Comparison of ENCODE assay signal across 2 cellular contexts in the genomic region with DNA sequence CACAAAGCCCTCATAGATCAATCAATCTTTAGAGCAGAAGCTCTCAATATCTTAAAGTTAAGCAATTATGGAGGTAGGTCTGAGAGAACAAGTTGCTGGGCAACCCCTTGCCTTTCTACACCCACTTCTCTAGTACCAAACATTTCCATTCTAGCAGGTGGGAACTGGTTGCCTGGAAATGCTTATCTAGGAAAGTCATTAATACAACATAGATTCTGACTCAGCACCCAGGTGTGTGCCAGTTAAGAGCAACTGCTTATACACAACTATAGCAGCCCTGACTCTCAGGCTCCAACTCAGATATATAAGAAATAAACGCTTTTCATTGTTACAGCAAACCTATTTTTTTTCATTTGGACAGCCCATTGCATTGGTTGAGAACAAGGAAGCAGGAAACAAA.
TF ChIP-seq lines count a peak whose summit lies in the region.

No MANE protein-coding gene starts in this region.

TF ChIP-seq in HepG2, 621 proteins besides CTCF, POLR2A, EP300 and RAD21:
- TF ChIP-seq TOPORS (CRISPR knock-in tag; IDR thresholded peaks at IDR 0.05) (0 out of 2 replicates have a peak, but pooled peaks have one; percentile 19), SOX6 (IDR thresholded peaks at IDR 0.05) (no peak), SOX6 (CRISPR knock-in tag; IDR thresholded peaks at IDR 0.05) (peak; percentile 22; the same call in 1 of the 2 replicates), ZBTB7A (CRISPR knock-in tag; IDR thresholded peaks at IDR 0.05) (no peak), MAFK (conservative IDR thresholded peaks at IDR 0.05 in 1 of 2, IDR thresholded peaks at IDR 0.05 in 1 of 2; ENCODE audit: low read length in 2 of 2) (0 out of 4 replicates have a peak, but pooled peaks of 1 of the 2 experiments have one; percentile 7), ZBTB3 (CRISPR knock-in tag; IDR thresholded peaks at IDR 0.05; ENCODE audit: borderline replicate concordance, low read depth) (no peak), NR2F2 (IDR thresholded peaks at IDR 0.05; ENCODE audit: borderline replicate concordance, low read depth) (no peak)
- TF ChIP-seq, protein P1, sequence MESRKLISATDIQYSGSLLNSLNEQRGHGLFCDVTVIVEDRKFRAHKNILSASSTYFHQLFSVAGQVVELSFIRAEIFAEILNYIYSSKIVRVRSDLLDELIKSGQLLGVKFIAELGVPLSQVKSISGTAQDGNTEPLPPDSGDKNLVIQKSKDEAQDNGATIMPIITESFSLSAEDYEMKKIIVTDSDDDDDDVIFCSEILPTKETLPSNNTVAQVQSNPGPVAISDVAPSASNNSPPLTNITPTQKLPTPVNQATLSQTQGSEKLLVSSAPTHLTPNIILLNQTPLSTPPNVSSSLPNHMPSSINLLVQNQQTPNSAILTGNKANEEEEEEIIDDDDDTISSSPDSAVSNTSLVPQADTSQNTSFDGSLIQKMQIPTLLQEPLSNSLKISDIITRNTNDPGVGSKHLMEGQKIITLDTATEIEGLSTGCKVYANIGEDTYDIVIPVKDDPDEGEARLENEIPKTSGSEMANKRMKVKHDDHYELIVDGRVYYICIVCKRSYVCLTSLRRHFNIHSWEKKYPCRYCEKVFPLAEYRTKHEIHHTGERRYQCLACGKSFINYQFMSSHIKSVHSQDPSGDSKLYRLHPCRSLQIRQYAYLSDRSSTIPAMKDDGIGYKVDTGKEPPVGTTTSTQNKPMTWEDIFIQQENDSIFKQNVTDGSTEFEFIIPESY (CRISPR knock-in tag; IDR thresholded peaks at IDR 0.05), result no peak

TF ChIP-seq in WTC11, 78 proteins besides CTCF, POLR2A, EP300 and RAD21:
- TF ChIP-seq ZBTB21 (CRISPR knock-in tag; IDR thresholded peaks at IDR 0.05; ENCODE audit: borderline replicate concordance) (no peak), OVOL2 (CRISPR knock-in tag; IDR thresholded peaks at IDR 0.05; ENCODE audit: borderline replicate concordance) (no peak), NFATC4 (CRISPR knock-in tag; IDR thresholded peaks at IDR 0.05) (no peak), NR1H2 (CRISPR knock-in tag; IDR thresholded peaks at IDR 0.05) (no peak), NFE2L1 (CRISPR knock-in tag; IDR thresholded peaks at IDR 0.05) (no peak), ZNF121 (CRISPR knock-in tag; IDR thresholded peaks at IDR 0.05) (no peak), ESRRA (CRISPR knock-in tag; IDR thresholded peaks at IDR 0.05; ENCODE audit: borderline replicate concordance) (no peak), SP1 (CRISPR knock-in tag; conservative IDR thresholded peaks at IDR 0.05) (no peak), ZNF416 (CRISPR knock-in tag; IDR thresholded peaks at IDR 0.05) (no peak), ETV6 (CRISPR knock-in tag; IDR thresholded peaks at IDR 0.05) (no peak), MXD4 (CRISPR knock-in tag; IDR thresholded peaks at IDR 0.05; ENCODE audit: borderline replicate concordance) (no peak), FOXK1 (CRISPR knock-in tag; IDR thresholded peaks at IDR 0.05) (no peak)
- TF ChIP-seq, protein P2, sequence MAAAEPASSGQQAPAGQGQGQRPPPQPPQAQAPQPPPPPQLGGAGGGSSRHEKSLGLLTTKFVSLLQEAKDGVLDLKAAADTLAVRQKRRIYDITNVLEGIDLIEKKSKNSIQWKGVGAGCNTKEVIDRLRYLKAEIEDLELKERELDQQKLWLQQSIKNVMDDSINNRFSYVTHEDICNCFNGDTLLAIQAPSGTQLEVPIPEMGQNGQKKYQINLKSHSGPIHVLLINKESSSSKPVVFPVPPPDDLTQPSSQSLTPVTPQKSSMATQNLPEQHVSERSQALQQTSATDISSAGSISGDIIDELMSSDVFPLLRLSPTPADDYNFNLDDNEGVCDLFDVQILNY (CRISPR knock-in tag; IDR thresholded peaks at IDR 0.05), result no peak
- TF ChIP-seq, protein P3, sequence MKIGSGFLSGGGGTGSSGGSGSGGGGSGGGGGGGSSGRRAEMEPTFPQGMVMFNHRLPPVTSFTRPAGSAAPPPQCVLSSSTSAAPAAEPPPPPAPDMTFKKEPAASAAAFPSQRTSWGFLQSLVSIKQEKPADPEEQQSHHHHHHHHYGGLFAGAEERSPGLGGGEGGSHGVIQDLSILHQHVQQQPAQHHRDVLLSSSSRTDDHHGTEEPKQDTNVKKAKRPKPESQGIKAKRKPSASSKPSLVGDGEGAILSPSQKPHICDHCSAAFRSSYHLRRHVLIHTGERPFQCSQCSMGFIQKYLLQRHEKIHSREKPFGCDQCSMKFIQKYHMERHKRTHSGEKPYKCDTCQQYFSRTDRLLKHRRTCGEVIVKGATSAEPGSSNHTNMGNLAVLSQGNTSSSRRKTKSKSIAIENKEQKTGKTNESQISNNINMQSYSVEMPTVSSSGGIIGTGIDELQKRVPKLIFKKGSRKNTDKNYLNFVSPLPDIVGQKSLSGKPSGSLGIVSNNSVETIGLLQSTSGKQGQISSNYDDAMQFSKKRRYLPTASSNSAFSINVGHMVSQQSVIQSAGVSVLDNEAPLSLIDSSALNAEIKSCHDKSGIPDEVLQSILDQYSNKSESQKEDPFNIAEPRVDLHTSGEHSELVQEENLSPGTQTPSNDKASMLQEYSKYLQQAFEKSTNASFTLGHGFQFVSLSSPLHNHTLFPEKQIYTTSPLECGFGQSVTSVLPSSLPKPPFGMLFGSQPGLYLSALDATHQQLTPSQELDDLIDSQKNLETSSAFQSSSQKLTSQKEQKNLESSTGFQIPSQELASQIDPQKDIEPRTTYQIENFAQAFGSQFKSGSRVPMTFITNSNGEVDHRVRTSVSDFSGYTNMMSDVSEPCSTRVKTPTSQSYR (CRISPR knock-in tag; IDR thresholded peaks at IDR 0.05), result no peak
- TF ChIP-seq, protein P4, sequence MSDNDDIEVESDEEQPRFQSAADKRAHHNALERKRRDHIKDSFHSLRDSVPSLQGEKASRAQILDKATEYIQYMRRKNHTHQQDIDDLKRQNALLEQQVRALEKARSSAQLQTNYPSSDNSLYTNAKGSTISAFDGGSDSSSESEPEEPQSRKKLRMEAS (CRISPR knock-in tag; IDR thresholded peaks at IDR 0.05), result no peak
- TF ChIP-seq, protein P5, sequence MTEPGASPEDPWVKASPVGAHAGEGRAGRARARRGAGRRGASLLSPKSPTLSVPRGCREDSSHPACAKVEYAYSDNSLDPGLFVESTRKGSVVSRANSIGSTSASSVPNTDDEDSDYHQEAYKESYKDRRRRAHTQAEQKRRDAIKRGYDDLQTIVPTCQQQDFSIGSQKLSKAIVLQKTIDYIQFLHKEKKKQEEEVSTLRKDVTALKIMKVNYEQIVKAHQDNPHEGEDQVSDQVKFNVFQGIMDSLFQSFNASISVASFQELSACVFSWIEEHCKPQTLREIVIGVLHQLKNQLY (CRISPR knock-in tag; IDR thresholded peaks at IDR 0.05), result no peak
TF ChIP-seq in WTC11: peak in this region for 0.
